ENCODE assay signal across 8 cellular contexts in genomic region chr3:157156844-157157635, GRCh38. TPM values are rescaled to one million over a fixed set of nuclear protein-coding genes. Genes with fewer than 3 reads are reported as not detected.
DNase-seq lines count a peak whose midpoint lies in the region; ATAC-seq and TF ChIP-seq lines count a peak whose summit lies in the region.

No MANE protein-coding gene starts in this region.

- H3K27me3 ChIP-seq in ectodermal cell (ENCODE audit: control insufficient read depth, insufficient read depth, low read length, poor library complexity, severe bottlenecking) (no peaks in the 10 kb centered on the region), neutrophil (no peaks in the 10 kb centered on the region)

- DNase-seq in DMS79 (lab: John Stamatoyannopoulos, UW) (peak; percentile 8), DMS79 treated with DMSO at 0.1 percent for 48 hours (lab: John Stamatoyannopoulos, UW) (no peak), NCI-H128 (lab: John Stamatoyannopoulos, UW; ENCODE audit: unreplicated experiment) (peak; percentile 10)
- DNase-seq in stimulated activated CD4-positive, alpha-beta T cell treated with anti-CD3 and anti-CD28 coated beads, Interleukin-12 subunit alpha, Interleukin-12 subunit beta, amount 100 ng/mL, for 4 hours = no peak
- DNase-seq in activated effector memory CD4-positive, alpha-beta T cell treated with Interleukin-2 at 50 U/mL for 16 hours = no peak

- peak overlapping the region; percentile 95 for H3K4me3 ChIP-seq in ectodermal cell (ENCODE audit: insufficient read depth, low read depth, low read length)
- peak overlapping the region in 1 of 2 experiments; percentile 98 for H3K4me3 ChIP-seq in neutrophil (ENCODE audit: low read depth in 1 of 2, low read length in 1 of 2)

- TF ChIP-seq CTCF in neutrophil (IDR thresholded peaks at IDR 0.05) = no peak

- no peak for ATAC-seq in GM21825 (IDR thresholded peaks at IDR 0.05; ENCODE audit: unreplicated experiment)

- H3K36me3 ChIP-seq in ectodermal cell (ENCODE audit: control insufficient read depth, insufficient read depth, low read length) (peaks cover 32% of the 10 kb centered on the region), neutrophil (peaks cover 69% of the 10 kb centered on the region)

- H3K27ac ChIP-seq in ectodermal cell (ENCODE audit: insufficient read depth, low read depth, low read length, poor library complexity, severe bottlenecking) (no peak overlapping the region), neutrophil (peak overlapping the region; percentile 99)

- WGBS in ectodermal cell, 2 experiments = 88 to 92% methylated on average over 4 to 5 of the region's 7 CpGs

- no peaks in the 10 kb centered on the region for H3K9me3 ChIP-seq in ectodermal cell (ENCODE audit: control insufficient read depth, low read length)
- H3K9me3 ChIP-seq in neutrophil = no peaks in the 10 kb centered on the region

- H3K4me1 ChIP-seq in ectodermal cell (ENCODE audit: control insufficient read depth, insufficient read depth, low read length) (peaks cover 18% of the 10 kb centered on the region), neutrophil (ENCODE audit: control insufficient read depth in 1 of 2, insufficient read depth in 1 of 2, low read depth in 1 of 2, low read length in 1 of 2) (peaks cover 63 to 69% of the 10 kb centered on the region in 2 experiments)

RNA-seq across cellular contexts. Expression of gene CCNL1, which starts 2.9 kb away (rescaled TPM):
- 95.9 TPM for polyA plus RNA-seq in ectodermal cell (2013, experiment 1 of 4)
- 102 TPM for polyA plus RNA-seq in ectodermal cell (2013, experiment 2 of 4)
- 98.9 TPM for polyA plus RNA-seq in ectodermal cell (2013, experiment 3 of 4)
- polyA plus RNA-seq in ectodermal cell (2013, experiment 4 of 4) = 101 TPM

Comparison
In these comparisons a context has a peak if more than half of its experiments do, and no peak if none do; other contexts are left out.
1. DNase-seq: peak in DMS79 (single experiment) and NCI-H128 (single experiment); none in DMS79 treated with DMSO at 0.1 percent for 48 hours (single experiment), stimulated activated CD4-positive, alpha-beta T cell treated with anti-CD3 and anti-CD28 coated beads, Interleukin-12 subunit alpha, Interleukin-12 subunit beta, amount 100 ng/mL, for 4 hours (single experiment) and activated effector memory CD4-positive, alpha-beta T cell treated with Interleukin-2 at 50 U/mL for 16 hours (single experiment).